16 cellular contexts compared by ENCODE assay signal in the genomic region with DNA sequence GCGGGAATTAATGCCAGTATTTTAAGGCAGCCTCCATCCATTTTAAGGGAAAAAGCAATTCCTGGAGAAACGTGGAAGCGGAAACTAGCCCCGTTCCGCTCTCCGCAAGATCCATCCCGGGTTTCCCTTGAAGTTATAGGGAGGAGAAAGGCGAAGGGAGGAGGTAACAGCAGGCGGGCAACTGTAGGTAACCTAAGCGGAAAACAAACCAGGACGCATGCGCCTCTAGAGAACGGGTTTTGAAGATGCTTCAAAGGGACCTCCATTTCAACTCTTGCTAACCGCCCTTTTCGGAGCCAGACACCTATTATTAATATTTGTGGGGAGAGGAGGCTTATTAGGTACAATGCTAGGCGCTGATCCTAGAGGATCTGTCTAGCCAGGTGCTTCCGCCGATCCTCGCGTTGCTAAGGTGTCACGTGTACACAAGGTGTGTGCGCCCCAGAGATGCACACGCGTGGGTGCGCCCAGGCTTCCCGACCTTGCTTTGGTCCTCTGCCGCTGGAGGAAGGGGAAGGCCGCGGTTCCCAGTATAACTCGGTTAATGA. TPM values are rescaled to one million over a fixed set of nuclear protein-coding genes. Genes with fewer than 3 reads are reported as not detected.
DNase-seq lines count a peak whose midpoint lies in the region; ATAC-seq and TF ChIP-seq lines count a peak whose summit lies in the region.
"Had no signal": no experiment of that assay in that cellular context is flagged by ENCODE, and none has a peak within 500 bp of the region (broad histone marks: within the 10 kb centered on the region; RNA-seq: fewer than 3 reads in every experiment).

No MANE protein-coding gene starts in this region.

- H3K4me3 ChIP-seq in cardiac muscle cell (peak overlapping the region; percentile 97), smooth muscle cell (peak overlapping the region; percentile 31)
- H3K4me3 ChIP-seq: MG63 had no signal

- H3K4me1 ChIP-seq in cardiac muscle cell (ENCODE audit: low read depth) (peaks cover 68% of the 10 kb centered on the region), smooth muscle cell (ENCODE audit: low read depth) (peaks cover 12% of the 10 kb centered on the region)
- H3K4me1 ChIP-seq: parathyroid adenoma had no signal

- H3K9ac ChIP-seq in smooth muscle cell (ENCODE audit: low read depth) = no peak overlapping the region
- H3K9ac ChIP-seq: parathyroid adenoma had no signal

- H3K27ac ChIP-seq in cardiac muscle cell (no peak overlapping the region), smooth muscle cell (ENCODE audit: low read depth) (no peak overlapping the region)
- H3K27ac ChIP-seq: parathyroid adenoma had no signal

- TF ChIP-seq CTCF in cardiac muscle cell (IDR thresholded peaks at IDR 0.05; ENCODE audit: low read depth, low read length) (no peak), smooth muscle cell (IDR thresholded peaks at IDR 0.05; ENCODE audit: borderline replicate concordance, insufficient read depth, poor library complexity, severe bottlenecking) (no peak)

- 6% methylated on average over 29 of the region's 30 CpGs for WGBS in smooth muscle cell (ENCODE audit: low lambda C conversion rate)

- intact Hi-C loops in left cardiac atrium (cut with DNase I) = loop anchor here in 1 of 2 donors (5.0 to 10.0 kb wide), 2 partner anchors 48 to 75 kb away; no protein-coding TSS in a partner anchor

- H3K27me3 ChIP-seq in cardiac muscle cell (peaks cover 66% of the 10 kb centered on the region), smooth muscle cell (ENCODE audit: low read depth) (peaks cover 100% of the 10 kb centered on the region)
- H3K27me3 ChIP-seq: MG63 had no signal

- H3K36me3 ChIP-seq in cardiac muscle cell (peaks cover 26% of the 10 kb centered on the region), smooth muscle cell (ENCODE audit: low read depth) (no peaks in the 10 kb centered on the region)
- H3K36me3 ChIP-seq: MG63 had no signal

- peak overlapping the region; percentile 63 for H3K4me2 ChIP-seq in smooth muscle cell

- H3K9me3 ChIP-seq in cardiac muscle cell (ENCODE audit: low read depth) = no peaks in the 10 kb centered on the region
- no peaks in the 10 kb centered on the region for H3K9me3 ChIP-seq in smooth muscle cell (replicated peaks; ENCODE audit: low read depth)
- H3K9me3 ChIP-seq: MG63 had no signal

- H3F3A ChIP-seq in smooth muscle cell (ENCODE audit: low read depth) = no peaks in the 10 kb centered on the region

- ATAC-seq in left cardiac atrium (no peak), HG02571 (IDR thresholded peaks at IDR 0.05; ENCODE audit: unreplicated experiment) (no peak), HG02588 (IDR thresholded peaks at IDR 0.05; ENCODE audit: unreplicated experiment) (no peak)
- ATAC-seq: stimulated activated effector memory CD8-positive, alpha-beta T cell treated with anti-CD3 and anti-CD28 coated beads, Interleukin-12 subunit alpha, Interleukin-12 subunit beta, amount 100 ng/mL, for 72 hours had no signal

- H2AFZ ChIP-seq in smooth muscle cell (ENCODE audit: low read depth) = no peak overlapping the region
- H2AFZ ChIP-seq: parathyroid adenoma had no signal

- no peaks in the 10 kb centered on the region for H4K20me1 ChIP-seq in smooth muscle cell (ENCODE audit: low read depth)

- no peaks in the 10 kb centered on the region for H3K79me2 ChIP-seq in smooth muscle cell (ENCODE audit: low read depth)
- H3K79me2 ChIP-seq: parathyroid adenoma had no signal

- DNase-seq in cardiac muscle cell (ENCODE audit: low read depth in 1 of 2, low spot score in 1 of 2) = peak in 1 of 2 donors; percentile 58
- DNase-seq in left cardiac atrium = no peak
- peak; percentile 33 for DNase-seq in SW480 (ENCODE audit: low spot score)
- peak; percentile 95 for DNase-seq in iPS DF 4.7 (ENCODE audit: extremely low read depth, low spot score)
- no peak for DNase-seq in smooth muscle cell (lab: John Stamatoyannopoulos, UW; ENCODE audit: unreplicated experiment)
- no peak for DNase-seq in NCI-H748 treated with DMSO at 0.1 percent for 48 hours (lab: John Stamatoyannopoulos, UW)
- DNase-seq: ACHN; activated naive CD4-positive, alpha-beta T cell treated with anti-CD3 and anti-CD28 coated beads, Interleukin-2, amount 50 U/mL, for 16 hours; DMS79 treated with DMSO at 0.1 percent for 48 hours; MG63; NCI-H345; T1000 had no signal

RNA-seq across cellular contexts. Expression of a gene that starts 6.2 kb away (rescaled TPM):
- 108 and 109 TPM in 2 replicates for total RNA-seq in cardiac muscle cell
- polyA plus RNA-seq in cardiac muscle cell = 83.3 and 110 TPM in 2 replicates
- 100 to 1,000 TPM; 116 to 236 TPM for total RNA-seq in left cardiac atrium
- total RNA-seq in smooth muscle cell = not detected in 2 replicates
- polyA plus RNA-seq in smooth muscle cell = 0.05 TPM in 1 of 2 replicates, not detected in the other

Comparison
In these comparisons a context has a peak if more than half of its experiments do, and no peak if none do; other contexts are left out.
1. DNase-seq: peak in SW480 (single experiment) and iPS DF 4.7 (single experiment); none in left cardiac atrium (single experiment), smooth muscle cell (single experiment) and NCI-H748 treated with DMSO at 0.1 percent for 48 hours (single experiment).
2. RNA of a gene that starts 6.2 kb away (total RNA-seq): 116 to 236 TPM in left cardiac atrium and 108 to 109 TPM in cardiac muscle cell; not detected in smooth muscle cell; every median in the first group is over 100 times any median in the second.